ENCODE assay signal across 21 cellular contexts in genomic region chr16:79757968-79758367, GRCh38.
"Had no signal": no experiment of that assay in that cellular context is flagged by ENCODE, and none has a peak within 500 bp of the region (broad histone marks: within the 10 kb centered on the region; RNA-seq: fewer than 3 reads in every experiment).

No MANE protein-coding gene starts in this region.

- H3K36me3 Mint-ChIP-seq: natural killer cell had no signal

- H3K27ac ChIP-seq: cardiac muscle cell, coronary artery, left ventricle myocardium inferior, thoracic aorta had no signal

- H3K4me3 Mint-ChIP-seq: activated T-cell treated with anti-CD3 and anti-CD28 coated beads, Interleukin-2, amount 50 U/mL, for 24 hours; natural killer cell had no signal

- ATAC-seq: natural killer cell; right cardiac atrium; stimulated activated naive CD8-positive, alpha-beta T cell treated with anti-CD3 and anti-CD28 coated beads, Interleukin-15, Interleukin-2, amounts not matched to agents 100 U/mL and 50 U/mL, for 24 hours had no signal

- H3K36me3 ChIP-seq: cardiac muscle cell, left ventricle myocardium inferior, thoracic aorta had no signal

- H3K4me3 ChIP-seq: cardiac muscle cell, coronary artery, dorsolateral prefrontal cortex, left ventricle myocardium inferior, lung, thoracic aorta had no signal

- H3K27ac Mint-ChIP-seq: activated naive CD4-positive, alpha-beta T cell treated with anti-CD3 and anti-CD28 coated beads, Interleukin-2, amount 50 U/mL, for 72 hours; activated T-cell treated with anti-CD3 and anti-CD28 coated beads, Interleukin-2, amount 50 U/mL, for 24 hours; natural killer cell had no signal

- H3K27me3 ChIP-seq: cardiac muscle cell had no signal

- DNase-seq: activated CD4-positive, alpha-beta T cell treated with anti-CD3 and anti-CD28 coated beads for 48 hours; activated CD8-positive, alpha-beta memory T cell treated with anti-CD3 and anti-CD28 coated beads, Interleukin-2, amount 50 U/mL, for 4 hours; activated naive CD4-positive, alpha-beta T cell; activated T-cell treated with anti-CD3 and anti-CD28 coated beads, Interleukin-2, amount 50 U/mL, for 24 hours; anterior cingulate cortex; cerebellar nuclear complex; dorsolateral prefrontal cortex; effector memory CD4-positive, alpha-beta T cell; left ventricle myocardium inferior; natural killer cell; posterior cingulate gyrus; right cardiac atrium; stimulated activated CD4-positive, alpha-beta T cell treated with anti-CD3 and anti-CD28 coated beads, Interleukin-15, amount 100 ng/mL, for 24 hours; stimulated activated CD4-positive, alpha-beta T cell treated with anti-CD3 and anti-CD28 coated beads, Interleukin-2, amount 100 ng/mL, for 24 hours; stimulated activated naive CD8-positive, alpha-beta T cell treated with anti-CD3 and anti-CD28 coated beads, Interleukin-15, Interleukin-2, amounts not matched to agents 100 U/mL and 50 U/mL, for 24 hours; trophoblast cell had no signal

- H3K9me3 ChIP-seq: left ventricle myocardium inferior, thoracic aorta had no signal

- H3K9me3 Mint-ChIP-seq: activated T-cell treated with anti-CD3 and anti-CD28 coated beads, Interleukin-2, amount 50 U/mL, for 24 hours; natural killer cell had no signal
